Comparison of ENCODE assay signal across 7 cellular contexts in the genomic region with DNA sequence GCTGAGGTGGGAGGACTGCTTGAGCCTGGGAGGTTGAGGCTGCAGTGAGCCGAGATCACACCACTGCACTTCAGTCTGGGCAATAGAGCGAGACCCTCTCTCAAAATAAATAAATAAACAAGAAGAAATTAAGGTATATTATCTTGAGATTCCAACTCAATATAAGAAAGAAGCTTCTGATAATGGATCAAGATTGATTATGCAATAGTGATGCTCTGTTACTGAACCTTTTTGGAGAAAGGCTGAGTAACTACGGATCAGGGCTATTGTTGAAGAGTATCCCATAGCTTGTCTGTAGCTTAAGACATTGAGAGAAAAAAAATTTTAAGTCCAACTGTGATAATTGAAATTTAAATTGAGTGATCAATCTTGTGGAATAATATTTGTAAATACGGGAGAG. TPM values are rescaled to one million over a fixed set of nuclear protein-coding genes. Genes with fewer than 3 reads are reported as not detected.
"Had no signal": no experiment of that assay in that cellular context is flagged by ENCODE, and none has a peak within 500 bp of the region (broad histone marks: within the 10 kb centered on the region; RNA-seq: fewer than 3 reads in every experiment).

No MANE protein-coding gene starts in this region.

- H3K9ac ChIP-seq: GM23248 had no signal

- DNase-seq: GM23248, GOT3, H7, HCEC 1CT, KG1 had no signal

- H3K36me3 Mint-ChIP-seq: IgD-negative memory B cell had no signal

- H3K4me1 Mint-ChIP-seq: IgD-negative memory B cell had no signal

- H2AFZ ChIP-seq: GM23248 had no signal

- H3K27ac Mint-ChIP-seq: IgD-negative memory B cell had no signal

- H3K4me3 ChIP-seq: GM23248 had no signal

- H3K4me3 Mint-ChIP-seq: IgD-negative memory B cell had no signal

- H3K27me3 Mint-ChIP-seq: IgD-negative memory B cell had no signal

- H3K27ac ChIP-seq: GM23248, HL-60 had no signal

RNA-seq across cellular contexts. Expression of a gene that starts 17.7 kb away (rescaled TPM):
- polyA plus RNA-seq: IgD-negative memory B cell had no signal
